ENCODE assay signal across 8 cellular contexts in the genomic region with DNA sequence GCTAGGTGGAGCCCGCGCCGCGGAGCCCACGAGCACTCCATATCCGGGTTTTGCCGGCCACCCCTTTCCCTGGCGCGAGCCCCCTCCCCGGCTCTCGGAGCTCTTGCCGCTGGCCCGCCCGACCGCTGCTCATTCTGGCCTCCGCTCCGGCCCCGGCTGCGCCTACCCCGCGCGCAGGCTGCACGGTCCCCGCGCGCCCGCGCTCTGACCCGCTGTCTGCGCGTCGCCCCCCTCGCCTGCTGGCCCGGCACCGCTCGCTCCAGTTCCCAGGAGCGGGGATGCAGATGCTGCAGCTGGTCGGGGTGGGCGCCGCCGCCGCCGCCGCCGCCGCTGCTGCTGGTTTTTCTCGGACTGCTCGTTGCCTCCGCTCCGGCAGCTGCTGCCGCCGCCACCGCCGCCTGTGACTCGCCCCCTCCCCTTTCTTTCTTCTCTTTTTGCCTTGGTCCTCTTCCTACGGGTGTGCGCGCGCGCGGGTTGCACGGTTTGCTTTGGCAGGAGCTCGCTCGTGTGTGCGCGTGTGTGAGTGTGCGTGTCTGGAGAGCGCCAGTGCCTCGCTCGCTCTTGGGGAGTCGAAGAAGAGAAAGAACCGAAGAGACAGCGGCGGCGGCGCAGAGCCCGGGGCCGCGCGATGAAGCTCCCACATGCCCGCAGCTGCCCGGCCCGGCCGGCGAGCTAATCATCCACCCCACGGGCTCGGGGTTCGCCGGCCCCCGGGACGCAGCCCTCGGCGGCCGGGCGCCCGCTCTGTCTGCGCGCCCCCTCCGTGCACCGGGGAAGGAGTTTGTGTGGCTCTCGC. TPM values are rescaled to one million over a fixed set of nuclear protein-coding genes. Genes with fewer than 3 reads are reported as not detected.
DNase-seq lines count a peak whose midpoint lies in the region; ATAC-seq and TF ChIP-seq lines count a peak whose summit lies in the region.

A gene (plus strand): TSS at position 132 of the 796 bp plus-strand sequence.

- peak in 1 of 2 experiments; percentile 36 for DNase-seq in HL-60 (ENCODE audit: low read depth in 1 of 2, low spot score in 1 of 2)
- DNase-seq in NT2/D1 (ENCODE audit: low read depth, low spot score), result peak; percentile 56
- DNase-seq in fibroblast of mammary gland (ENCODE audit: low read depth), result peak; percentile 3
- no peak for DNase-seq in immature natural killer cell
- no peak for DNase-seq in NK-92 (lab: John Stamatoyannopoulos, UW; ENCODE audit: unreplicated experiment)

- peaks cover 21% of the 10 kb centered on the region for H3K4me1 Mint-ChIP-seq in nephron
- peaks cover 0 to 2% of the 10 kb centered on the region in 2 donors for H3K4me1 Mint-ChIP-seq in immature natural killer cell

- H3K36me3 Mint-ChIP-seq in nephron (ENCODE audit: low read depth) (no peaks in the 10 kb centered on the region), immature natural killer cell (peaks cover 0 to 6% (median 3%) of the 10 kb centered on the region in 3 donors)

- H3K4me3 Mint-ChIP-seq in nephron (peak within 1 kb of the TSS; percentile 92 to 100 (median 95)), immature natural killer cell (no peak within 1 kb of the TSS)

- no peak within 1 kb of the TSS for H3K27ac ChIP-seq in HL-60 (replicated peaks)

- H3K4me3 ChIP-seq in HL-60 (replicated peaks; ENCODE audit: insufficient read depth, low read length), result peak within 1 kb of the TSS; percentile 43
- H3K4me3 ChIP-seq in NT2/D1 (ENCODE audit: insufficient read length, low read depth), result peak within 1 kb of the TSS; percentile 61
- H3K4me3 ChIP-seq in fibroblast of mammary gland (ENCODE audit: control insufficient read depth, low read depth, low read length), result peak within 1 kb of the TSS; percentile 4

- peak within 1 kb of the TSS; percentile 70 for H3K9ac ChIP-seq in NT2/D1 (ENCODE audit: insufficient read length, low read depth)

- no peaks in the 10 kb centered on the region for H3K9me3 ChIP-seq in NT2/D1 (ENCODE audit: insufficient read depth, low read length)

- ATAC-seq in GM18868 (IDR thresholded peaks at IDR 0.05; ENCODE audit: unreplicated experiment) (no peak), GM21619 (IDR thresholded peaks at IDR 0.05; ENCODE audit: unreplicated experiment) (no peak)

- H3K4me1 ChIP-seq in NT2/D1 (ENCODE audit: insufficient read depth, insufficient read length), result no peaks in the 10 kb centered on the region

- H3K36me3 ChIP-seq in NT2/D1 (ENCODE audit: insufficient read depth, insufficient read length, low read length), result no peaks in the 10 kb centered on the region

- H3K27ac Mint-ChIP-seq in nephron (peak within 1 kb of the TSS; percentile 94 to 96 (median 94)), immature natural killer cell (no peak within 1 kb of the TSS)

- H3K27me3 Mint-ChIP-seq in nephron (ENCODE audit: low read depth) (peaks cover 36% of the 10 kb centered on the region), immature natural killer cell (ENCODE audit: low read depth in 3 of 3) (peaks cover 5 to 12% (median 8%) of the 10 kb centered on the region in 3 donors)

- peaks cover 42% of the 10 kb centered on the region for H3K27me3 ChIP-seq in HL-60 (ENCODE audit: insufficient read depth, poor library complexity, severe bottlenecking)
- peaks cover 42% of the 10 kb centered on the region for H3K27me3 ChIP-seq in NT2/D1 (ENCODE audit: insufficient read depth, insufficient read length)

- H3K9me3 Mint-ChIP-seq in nephron (no peaks in the 10 kb centered on the region), immature natural killer cell (peaks cover 5 to 49% (median 15%) of the 10 kb centered on the region in 6 donors)

- no peak for TF ChIP-seq CTCF in HL-60 (IDR thresholded peaks at IDR 0.05; ENCODE audit: insufficient read depth, low read length)
- TF ChIP-seq CTCF in fibroblast of mammary gland (conservative IDR thresholded peaks at IDR 0.05; ENCODE audit: control insufficient read depth, insufficient read depth, low read depth, low read length), result no peak
- no peak for TF ChIP-seq CTCF in nephron (IDR thresholded peaks at IDR 0.05; ENCODE audit: unreplicated experiment in 3 of 3)

RNA-seq across cellular contexts. Expression of the gene that starts here (rescaled TPM):
- polyA plus RNA-seq in immature natural killer cell, result not detected

Comparison
In these comparisons a context has a peak if more than half of its experiments do, and no peak if none do; other contexts are left out.
1. DNase-seq: peak in NT2/D1 (single experiment) and fibroblast of mammary gland (single experiment); none in immature natural killer cell (0 of 3) and NK-92 (single experiment).
2. H3K4me3 ChIP-seq: peak in every context shown above with its lines; median percentile 61 in NT2/D1; 43 in HL-60; 4 in fibroblast of mammary gland.
3. H3K27ac Mint-ChIP-seq: peak in nephron (3 of 3); none in immature natural killer cell (0 of 6).
4. H3K4me3 Mint-ChIP-seq: peak in nephron (3 of 3); none in immature natural killer cell (0 of 5).